ENCODE assay signal across 16 cellular contexts in genomic region chr4:151781026-151781425, GRCh38. TPM values are rescaled to one million over a fixed set of nuclear protein-coding genes. Genes with fewer than 3 reads are reported as not detected.
DNase-seq lines count a peak whose midpoint lies in the region; ATAC-seq and TF ChIP-seq lines count a peak whose summit lies in the region.
"Had no signal": no experiment of that assay in that cellular context is flagged by ENCODE, and none has a peak within 500 bp of the region (broad histone marks: within the 10 kb centered on the region; RNA-seq: fewer than 3 reads in every experiment).

No MANE protein-coding gene starts in this region.

- H3K79me2 ChIP-seq in OCI-LY7 (ENCODE audit: insufficient read depth, low read depth, low read length), result no peaks in the 10 kb centered on the region

- H3K4me2 ChIP-seq in OCI-LY7 (ENCODE audit: low read length), result no peak overlapping the region

- intact Hi-C loops in heart left ventricle (cut with DNase I), result loop anchor here in 1 of 10 donors (10.0 kb wide), 1 partner anchor 264 kb away; no protein-coding TSS in a partner anchor
- intact Hi-C loops in testis (cut with DNase I; ENCODE audit: low total_unique reads), result no loop called here
- intact Hi-C loops in OCI-LY7 (cut with micrococcal nuclease; ENCODE audit: unreplicated experiment), result no loop called here

- TF ChIP-seq CTCF in heart left ventricle (IDR thresholded peaks at IDR 0.05), result no peak
- TF ChIP-seq CTCF in testis (IDR thresholded peaks at IDR 0.05), result no peak
- no peak for TF ChIP-seq CTCF in OCI-LY7 (conservative IDR thresholded peaks at IDR 0.05; ENCODE audit: low read length)

- H3K27ac ChIP-seq in heart left ventricle, result peak overlapping the region; percentile 18 to 86 (median 67)
- no peak overlapping the region for H3K27ac ChIP-seq in testis
- no peak overlapping the region for H3K27ac ChIP-seq in OCI-LY7 (ENCODE audit: low read depth, low read length, poor library complexity, severe bottlenecking)
- H3K27ac ChIP-seq: 22Rv1 had no signal

- TF ChIP-seq POLR2A in heart left ventricle (IDR thresholded peaks at IDR 0.05), result peak in 1 of 2 donors; percentile 30
- TF ChIP-seq POLR2A in testis (IDR thresholded peaks at IDR 0.05), result no peak

- no peak overlapping the region for H2AFZ ChIP-seq in OCI-LY7 (ENCODE audit: low read length)

- H3K9me3 ChIP-seq in heart left ventricle (no peaks in the 10 kb centered on the region), testis (no peaks in the 10 kb centered on the region), OCI-LY7 (ENCODE audit: low read length) (no peaks in the 10 kb centered on the region)

- H3K4me3 ChIP-seq in heart left ventricle, result no peak overlapping the region
- H3K4me3 ChIP-seq in testis, result no peak overlapping the region
- H3K4me3 ChIP-seq in OCI-LY7 (ENCODE audit: low read depth, low read length, poor library complexity, severe bottlenecking), result no peak overlapping the region

- H3K27me3 ChIP-seq in heart left ventricle (peaks cover 0 to 11% (median 0%) of the 10 kb centered on the region in 9 donors), testis (no peaks in the 10 kb centered on the region)

- DNase-seq in NCI-H2171 treated with DMSO at 0.1 percent for 48 hours (lab: John Stamatoyannopoulos, UW) (peak; percentile 21), NCI-H2171 (lab: John Stamatoyannopoulos, UW) (no peak), heart left ventricle (peak; percentile 61 to 77 (median 68)), medulla oblongata (ENCODE audit: extremely low spot score) (peak; percentile 67), testis (peak; percentile 33), NCI-H1417 (lab: John Stamatoyannopoulos, UW) (no peak), OCI-LY7 (ENCODE audit: low spot score) (no peak)
- DNase-seq: CD8-positive, alpha-beta T cell; NCI-H1436; NCI-H2029; NCI-H446; NCI-H748 treated with DMSO at 0.1 percent for 48 hours; OCI-M1; SIG-M5 had no signal

- no peaks in the 10 kb centered on the region for H3K9me2 ChIP-seq in OCI-LY7 (ENCODE audit: insufficient read depth, low read length)

- 37 to 50% (median 43%) methylated on average over 5 of the region's 5 CpGs for WGBS in heart left ventricle, 4 donors
- WGBS in testis, 2 donors, result 68 to 69% methylated on average over 5 of the region's 5 CpGs

- H3K4me1 ChIP-seq in heart left ventricle (peaks cover 0 to 32% (median 6%) of the 10 kb centered on the region in 12 donors), testis (peaks cover 10% of the 10 kb centered on the region), OCI-LY7 (ENCODE audit: insufficient read depth, low read length, poor library complexity, severe bottlenecking) (no peaks in the 10 kb centered on the region)

- no peaks in the 10 kb centered on the region for H4K20me1 ChIP-seq in OCI-LY7 (ENCODE audit: insufficient read depth, low read length)

- CTCF ChIA-PET in OCI-LY7 (lab: Charles Lee; ENCODE audit: unreplicated experiment), result no interaction called here

- ATAC-seq in heart left ventricle, result peak; percentile 94 to 96 (median 96)
- no peak for ATAC-seq in HG03135 (IDR thresholded peaks at IDR 0.05; ENCODE audit: unreplicated experiment)
- ATAC-seq: CD8-positive, alpha-beta T cell had no signal

- H3K36me3 ChIP-seq in heart left ventricle, result no peaks in the 10 kb centered on the region
- H3K36me3 ChIP-seq in testis (ENCODE audit: low read depth, missing control alignments), result no peaks in the 10 kb centered on the region
- H3K36me3 ChIP-seq in OCI-LY7 (ENCODE audit: insufficient read depth, low read length), result no peaks in the 10 kb centered on the region

- POLR2A ChIA-PET in OCI-LY7 (lab: Charles Lee), result interaction anchor here (0.5 kb wide), 1 partner anchor 382 kb away, joined by 3 read pairs; no protein-coding TSS in a partner anchor

- BruUV-seq in OCI-LY7 (replicated peaks; lab: Mats Ljungman, UMichigan), result no TSS peak

RNA-seq across cellular contexts. Expression of gene GATB, which starts 20.2 kb away (rescaled TPM):
- total RNA-seq in heart left ventricle, result 100 to 1,000 TPM in 2 of 9 donors, 10 to 100 TPM in 7; 60.7 to 122 (median 83.4) TPM
- polyA plus RNA-seq in heart left ventricle, result 100 to 1,000 TPM in 1 of 2 donors, 10 to 100 TPM in 1; 32.8 to 182 TPM
- total RNA-seq in testis, result 10 to 100 TPM; 44.7 to 49.4 TPM
- polyA plus RNA-seq in testis (ENCODE audit: insufficient read depth, low read depth, low replicate concordance), result 21.9 TPM
- 24.6 and 25.2 TPM in 2 replicates for total RNA-seq in OCI-LY7 (2014; rRNA removed; shearing (Covaris generic))
- total RNA-seq in OCI-LY7 (2022), result 22.9 and 26.5 TPM in 2 replicates

Comparison
In these comparisons a context has a peak if more than half of its experiments do, and no peak if none do; other contexts are left out.
1. DNase-seq: peak in NCI-H2171 treated with DMSO at 0.1 percent for 48 hours (single experiment), heart left ventricle (5 of 5), medulla oblongata (single experiment) and testis (single experiment); none in NCI-H2171 (single experiment), NCI-H1417 (0 of 3) and OCI-LY7 (single experiment).
2. H3K27ac ChIP-seq: peak in heart left ventricle (12 of 12); none in testis (0 of 2) and OCI-LY7 (single experiment).